32 cellular contexts compared by ENCODE assay signal in the genomic region with DNA sequence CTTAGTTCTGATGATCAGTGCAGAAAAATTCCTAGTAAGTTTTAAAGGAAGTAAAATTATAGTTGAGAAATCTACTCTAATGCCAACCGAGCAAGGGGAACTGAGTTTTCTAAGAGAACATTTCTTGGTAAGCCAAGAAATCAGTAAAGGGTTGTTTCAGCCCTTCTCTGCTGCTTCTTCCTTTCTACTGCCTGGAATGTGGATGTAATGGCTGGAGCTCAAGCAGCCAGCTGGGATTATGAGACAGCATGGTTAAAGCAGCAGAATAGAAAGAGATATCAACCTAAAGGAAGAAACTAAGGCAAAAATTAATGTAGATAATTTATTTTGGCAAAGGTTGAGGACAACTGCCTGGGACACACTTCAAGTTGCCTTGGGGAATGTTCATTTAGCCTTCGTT. TPM values are rescaled to one million over a fixed set of nuclear protein-coding genes. Genes with fewer than 3 reads are reported as not detected.
"Had no signal": no experiment of that assay in that cellular context is flagged by ENCODE, and none has a peak within 500 bp of the region (broad histone marks: within the 10 kb centered on the region; RNA-seq: fewer than 3 reads in every experiment).

No MANE protein-coding gene starts in this region.

- H3K27ac Mint-ChIP-seq: activated B cell treated with CpG ODN at 0.5 μM for 24 hours; activated CD8-positive, alpha-beta T cell treated with anti-CD3 and anti-CD28 coated beads for 36 hours; activated naive CD4-positive, alpha-beta T cell treated with anti-CD3 and anti-CD28 coated beads, Interleukin-2, amount 50 U/mL, for 24 hours; activated naive CD8-positive, alpha-beta T cell treated with anti-CD3 and anti-CD28 coated beads, Interleukin-2, amount 50 U/mL, for 24 hours; activated T-helper 2 cell treated with anti-CD3 and anti-CD28 coated beads, Interferon-gamma antibody, Interleukin-2, Interleukin-4, amounts not matched to agents 10 μg/mL and 5 μg/mL and 100 μg/mL, durations not matched to agents 14 hours and 24 hours and 36 hours; mesothelial cell of epicardium; naive B cell; nephron progenitor cell; stimulated activated memory B cell treated with anti-CD40 and anti-IgM and Interleukin-4, amounts not matched to agents 10 μg/mL and 1 μg/mL and 100 μg/mL, for 72 hours; T-helper 17 cell had no signal

- H3K9me3 ChIP-seq: gastrocnemius medialis, neutrophil, ovary, prostate gland, stomach, suprapubic skin had no signal

- H3K4me1 Mint-ChIP-seq: activated B cell treated with CpG ODN at 0.5 μM for 24 hours; activated naive CD4-positive, alpha-beta T cell treated with anti-CD3 and anti-CD28 coated beads, Interleukin-2, amount 50 U/mL, for 24 hours; activated naive CD8-positive, alpha-beta T cell treated with anti-CD3 and anti-CD28 coated beads, Interleukin-2, amount 50 U/mL, for 24 hours; central memory CD8-positive, alpha-beta T cell; naive B cell; stimulated activated memory B cell treated with anti-CD40 and anti-IgM and Interleukin-4, amounts not matched to agents 10 μg/mL and 1 μg/mL and 100 μg/mL, for 72 hours; T-helper 17 cell had no signal

- H3K4me3 Mint-ChIP-seq: activated B cell treated with CpG ODN at 0.5 μM for 24 hours; activated CD8-positive, alpha-beta T cell treated with anti-CD3 and anti-CD28 coated beads for 36 hours; activated naive CD4-positive, alpha-beta T cell treated with anti-CD3 and anti-CD28 coated beads, Interleukin-2, amount 50 U/mL, for 24 hours; activated naive CD8-positive, alpha-beta T cell treated with anti-CD3 and anti-CD28 coated beads, Interleukin-2, amount 50 U/mL, for 24 hours; central memory CD8-positive, alpha-beta T cell; mesothelial cell of epicardium; naive B cell; nephron progenitor cell; stimulated activated memory B cell treated with anti-CD40 and anti-IgM and Interleukin-4, amounts not matched to agents 10 μg/mL and 1 μg/mL and 100 μg/mL, for 72 hours; T-helper 17 cell had no signal

- H3K27me3 Mint-ChIP-seq: activated CD8-positive, alpha-beta T cell treated with anti-CD3 and anti-CD28 coated beads for 36 hours; activated naive CD4-positive, alpha-beta T cell treated with anti-CD3 and anti-CD28 coated beads, Interleukin-2, amount 50 U/mL, for 24 hours; stimulated activated memory B cell treated with anti-CD40 and anti-IgM and Interleukin-4, amounts not matched to agents 10 μg/mL and 1 μg/mL and 100 μg/mL, for 72 hours had no signal

- H3K36me3 Mint-ChIP-seq: activated naive CD4-positive, alpha-beta T cell treated with anti-CD3 and anti-CD28 coated beads, Interleukin-2, amount 50 U/mL, for 24 hours; mesothelial cell of epicardium; stimulated activated memory B cell treated with anti-CD40 and anti-IgM and Interleukin-4, amounts not matched to agents 10 μg/mL and 1 μg/mL and 100 μg/mL, for 72 hours had no signal

- H3K27ac ChIP-seq: left ventricle myocardium inferior, neutrophil, ovary, prostate gland, stomach, suprapubic skin had no signal

- H3K4me3 ChIP-seq: gastrocnemius medialis, left ventricle myocardium inferior, ovary, prostate gland, stomach, suprapubic skin, tibial nerve had no signal

- H3K9me3 Mint-ChIP-seq: activated B cell treated with CpG ODN at 0.5 μM for 24 hours; activated CD8-positive, alpha-beta T cell treated with anti-CD3 and anti-CD28 coated beads for 36 hours; activated naive CD4-positive, alpha-beta T cell treated with anti-CD3 and anti-CD28 coated beads, Interleukin-2, amount 50 U/mL, for 24 hours; activated naive CD8-positive, alpha-beta T cell treated with anti-CD3 and anti-CD28 coated beads, Interleukin-2, amount 50 U/mL, for 24 hours; activated T-helper 2 cell treated with anti-CD3 and anti-CD28 coated beads, Interferon-gamma antibody, Interleukin-2, Interleukin-4, amounts not matched to agents 10 μg/mL and 5 μg/mL and 100 μg/mL, durations not matched to agents 14 hours and 24 hours and 36 hours; central memory CD8-positive, alpha-beta T cell; stimulated activated memory B cell treated with anti-CD40 and anti-IgM and Interleukin-4, amounts not matched to agents 10 μg/mL and 1 μg/mL and 100 μg/mL, for 72 hours had no signal

- DNase-seq: activated B cell treated with CpG ODN at 0.5 μM for 24 hours; activated CD4-positive, alpha-beta T cell treated with anti-CD3 and anti-CD28 coated beads, Interleukin-2, amount 50 U/mL, for 1 hour; activated CD8-positive, alpha-beta T cell treated with anti-CD3 and anti-CD28 coated beads for 36 hours; activated naive CD8-positive, alpha-beta T cell treated with anti-CD3 and anti-CD28 coated beads, Interleukin-2, amount 50 U/mL, for 24 hours; activated T-cell treated with anti-CD3 and anti-CD28 coated beads, Interleukin-2, amount 50 U/mL, for 48 hours; anterior cingulate cortex; effector CD8-positive, alpha-beta T cell; erythroblast; gastrocnemius medialis; glutamatergic neuron; left ventricle myocardium inferior; naive B cell; nephron progenitor cell; ovary; retina; small intestine; stimulated activated CD4-positive, alpha-beta T cell treated with anti-CD3 and anti-CD28 coated beads, Interleukin-1b, Interleukin-23, amount 100 ng/mL, for 48 hours; stimulated activated CD4-positive, alpha-beta T cell treated with anti-CD3 and anti-CD28 coated beads, Interleukin-4, amount 100 ng/mL, for 4 hours; stimulated activated CD8-positive, alpha-beta memory T cell treated with anti-CD3 and anti-CD28 coated beads, Interleukin-4, amount 100 ng/mL, for 48 hours; stomach; T-helper 17 cell; T1000 had no signal

- H3K4me1 ChIP-seq: prostate gland, stomach, suprapubic skin had no signal

- ATAC-seq: activated CD8-positive, alpha-beta T cell treated with anti-CD3 and anti-CD28 coated beads for 36 hours; activated naive CD8-positive, alpha-beta T cell treated with anti-CD3 and anti-CD28 coated beads, Interleukin-2, amount 50 U/mL, for 24 hours; gastrocnemius medialis; stimulated activated memory B cell treated with anti-CD40 and anti-IgM and Interleukin-4, amounts not matched to agents 10 μg/mL and 1 μg/mL and 100 μg/mL, for 72 hours; T-helper 17 cell had no signal

- H3K36me3 ChIP-seq: gastrocnemius medialis, left ventricle myocardium inferior, neutrophil, ovary, prostate gland, stomach, suprapubic skin, tibial nerve had no signal

- H3K27me3 ChIP-seq: gastrocnemius medialis, neutrophil, ovary, stomach, suprapubic skin, tibial nerve had no signal

RNA-seq across cellular contexts. Expression of a gene that starts 52.5 kb away (rescaled TPM):
- total RNA-seq: activated B cell treated with CpG ODN at 0.5 μM for 24 hours; activated CD8-positive, alpha-beta T cell treated with anti-CD3 and anti-CD28 coated beads for 36 hours; activated T-helper 2 cell treated with anti-CD3 and anti-CD28 coated beads, Interferon-gamma antibody, Interleukin-2, Interleukin-4, amounts not matched to agents 10 μg/mL and 5 μg/mL and 100 μg/mL, durations not matched to agents 14 hours and 24 hours and 36 hours; lung microvascular endothelial cell; T-helper 17 cell had no signal
